Comparison of ENCODE assay signal across 1 cellular context in genomic region chr16:23174622-23175021, GRCh38.
TF ChIP-seq lines count a peak whose summit lies in the region.

No MANE protein-coding gene starts in this region.

TF ChIP-seq in GM12878, 131 proteins besides CTCF, POLR2A, EP300 and RAD21:
- no peak for TF ChIP-seq ATF7 (IDR thresholded peaks at IDR 0.05; ENCODE audit: low read depth)
- TF ChIP-seq REST (IDR thresholded peaks at IDR 0.05; ENCODE audit: low read depth, low read length) = peak; percentile 87
- no peak for TF ChIP-seq MLLT1 (IDR thresholded peaks at IDR 0.05)
